ENCODE assay signal across 19 cellular contexts in the genomic region with DNA sequence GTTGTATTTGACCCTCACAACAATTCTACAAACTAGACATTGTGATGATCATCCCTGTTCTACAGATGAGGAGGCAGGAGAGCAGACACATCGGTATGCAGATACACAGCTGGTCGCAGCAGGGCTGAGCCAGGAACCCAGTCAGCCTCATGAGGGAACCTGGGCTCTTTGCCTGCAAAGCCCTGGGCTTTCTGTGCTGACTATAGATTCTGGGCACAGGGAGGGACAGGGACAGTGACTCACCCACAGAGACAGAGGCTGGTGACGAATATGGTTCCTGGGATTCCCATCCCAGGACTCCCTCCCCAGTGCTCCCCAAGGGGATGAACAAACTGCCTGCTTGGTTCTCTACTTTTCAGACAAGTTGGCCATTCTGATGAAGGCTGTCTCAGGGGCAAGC. TPM values are rescaled to one million over a fixed set of nuclear protein-coding genes. Genes with fewer than 3 reads are reported as not detected.
"Had no signal": no experiment of that assay in that cellular context is flagged by ENCODE, and none has a peak within 500 bp of the region (broad histone marks: within the 10 kb centered on the region; RNA-seq: fewer than 3 reads in every experiment).

No MANE protein-coding gene starts in this region.

- H3K27me3 ChIP-seq: brain microvascular endothelial cell, heart left ventricle, ovary had no signal

- H3K4me3 ChIP-seq: heart left ventricle, ovary, smooth muscle cell had no signal

- H3K9me3 ChIP-seq: heart left ventricle, ovary had no signal

- ATAC-seq: activated naive CD4-positive, alpha-beta T cell treated with anti-CD3 and anti-CD28 coated beads, Interleukin-2, amount 50 U/mL, for 72 hours; foreskin keratinocyte; natural killer cell treated with Interleukin-12 subunit alpha and Interleukin-12 subunit beta and Interleukin-15 and Interleukin-18, amount 100 ng/mL, for 72 hours; stimulated activated memory B cell treated with anti-CD40 and anti-IgM and Interleukin-4, amounts not matched to agents 10 μg/mL and 1 μg/mL and 100 μg/mL, for 72 hours; T-helper 17 cell had no signal

- H3K36me3 ChIP-seq: brain microvascular endothelial cell, heart left ventricle, ovary had no signal

- H3K4me2 ChIP-seq: smooth muscle cell had no signal

- H3K27ac ChIP-seq: brain microvascular endothelial cell, foreskin keratinocyte, heart left ventricle, ovary had no signal

- DNase-seq: activated CD4-positive, alpha-beta T cell treated with anti-CD3 and anti-CD28 coated beads, Interleukin-2, amount 50 U/mL, for 1 hour; activated CD4-positive, CD25-positive, alpha-beta regulatory T cell; activated effector memory CD4-positive, alpha-beta T cell treated with anti-CD3 and anti-CD28 coated beads, Interleukin-2, amount 50 U/mL, for 16 hours; brain microvascular endothelial cell; endodermal cell; erythroblast; foreskin keratinocyte; mesenchymal stem cell; retina; stimulated activated CD4-positive, alpha-beta T cell treated with anti-CD3 and anti-CD28 coated beads, Interleukin-1b, Interleukin-23, amount 100 ng/mL, for 48 hours; T-helper 17 cell had no signal

RNA-seq across cellular contexts. Expression of a gene that starts 3.8 kb away (rescaled TPM):
- total RNA-seq: activated naive CD4-positive, alpha-beta T cell treated with anti-CD3 and anti-CD28 coated beads, Interleukin-2, amount 50 U/mL, for 72 hours; cerebellum; dermis microvascular lymphatic vessel endothelial cell; endodermal cell; foreskin keratinocyte; natural killer cell treated with Interleukin-12 subunit alpha and Interleukin-12 subunit beta and Interleukin-15 and Interleukin-18, amount 100 ng/mL, for 72 hours; smooth muscle cell; T-helper 17 cell had no signal
- polyA plus RNA-seq: smooth muscle cell had no signal
